2 cellular contexts compared by ENCODE assay signal in genomic region chr3:122942937-122943827, GRCh38.
A peak's percentile ranks its signal among the peaks of the same experiment; 100 is the strongest.
TF ChIP-seq lines count a peak whose summit lies in the region.

No MANE protein-coding gene starts in this region.

TF ChIP-seq in Ishikawa, 13 proteins besides CTCF, POLR2A, EP300 and RAD21 (continued from another document):
- TF ChIP-seq REST (IDR thresholded peaks at IDR 0.05; ENCODE audit: low read depth): no peak
- no peak for TF ChIP-seq EGR1 (IDR thresholded peaks at IDR 0.05)

TF ChIP-seq in HepG2, 621 proteins besides CTCF, POLR2A, EP300 and RAD21 (continued from another document and continues in another):
- 0 out of 2 replicates have a peak, but pooled peaks have one; percentile 20 for TF ChIP-seq PATZ1 (CRISPR knock-in tag; IDR thresholded peaks at IDR 0.05)
- no peak for TF ChIP-seq CEBPG (CRISPR knock-in tag; IDR thresholded peaks at IDR 0.05)
- TF ChIP-seq ZFP91 (CRISPR knock-in tag; IDR thresholded peaks at IDR 0.05; ENCODE audit: borderline replicate concordance): peak; percentile 49; the same call in 1 of the 2 replicates
- TF ChIP-seq PHF21A (CRISPR knock-in tag; IDR thresholded peaks at IDR 0.05): peak; percentile 48; the same call in 1 of the 2 replicates
- peak; percentile 63; the same call in 1 of the 2 replicates for TF ChIP-seq ZNF331 (CRISPR knock-in tag; IDR thresholded peaks at IDR 0.05)
- no peak for TF ChIP-seq HCFC1 (IDR thresholded peaks at IDR 0.05; ENCODE audit: low read depth, low read length)
- TF ChIP-seq SALL1 (CRISPR knock-in tag; IDR thresholded peaks at IDR 0.05): peak; percentile 22; the same call in 1 of the 2 replicates
- TF ChIP-seq NFRKB (IDR thresholded peaks at IDR 0.05): no peak
- TF ChIP-seq RFXAP (CRISPR knock-in tag; IDR thresholded peaks at IDR 0.05; ENCODE audit: borderline replicate concordance): no peak
- peak; percentile 33; the same call in 1 of the 2 replicates for TF ChIP-seq REPIN1 (CRISPR knock-in tag; IDR thresholded peaks at IDR 0.05; ENCODE audit: borderline replicate concordance, low read depth)
- TF ChIP-seq SMC3 (IDR thresholded peaks at IDR 0.05; ENCODE audit: low read length): peak; percentile 56; the same call in 1 of the 2 replicates
- TF ChIP-seq ZBED4 (CRISPR knock-in tag; IDR thresholded peaks at IDR 0.05; ENCODE audit: borderline replicate concordance): 0 out of 2 replicates have a peak, but pooled peaks have one; percentile 64
- no peak for TF ChIP-seq AKNA (CRISPR knock-in tag; IDR thresholded peaks at IDR 0.05; ENCODE audit: borderline replicate concordance)
- peak; percentile 89 for TF ChIP-seq XRCC5 (optimal IDR thresholded peaks at IDR 0.05; ENCODE audit: low read length)
- no peak for TF ChIP-seq ZNF329 (CRISPR knock-in tag; IDR thresholded peaks at IDR 0.05; ENCODE audit: low read depth)
- TF ChIP-seq ZNF687 (CRISPR knock-in tag; IDR thresholded peaks at IDR 0.05): peak; percentile 57
- no peak for TF ChIP-seq AHDC1 (CRISPR knock-in tag; IDR thresholded peaks at IDR 0.05; ENCODE audit: borderline replicate concordance)
- TF ChIP-seq ZNF350 (CRISPR knock-in tag; IDR thresholded peaks at IDR 0.05; ENCODE audit: borderline replicate concordance, low read depth): peak; percentile 22; the same call in 1 of the 2 replicates
- no peak for TF ChIP-seq GLMP (CRISPR knock-in tag; IDR thresholded peaks at IDR 0.05; ENCODE audit: borderline replicate concordance)
- 0 out of 2 replicates have a peak, but pooled peaks have one; percentile 40 for TF ChIP-seq ZNF317 (CRISPR knock-in tag; IDR thresholded peaks at IDR 0.05)
- TF ChIP-seq ZNF580 (CRISPR knock-in tag; IDR thresholded peaks at IDR 0.05; ENCODE audit: borderline replicate concordance, low read depth): peak; percentile 52; the same call in 1 of the 2 replicates
- no peak for TF ChIP-seq ZNF10 (CRISPR knock-in tag; IDR thresholded peaks at IDR 0.05; ENCODE audit: borderline replicate concordance, low read depth)
